ENCODE assay signal across 9 cellular contexts in genomic region chr3:185822221-185822956, GRCh38. TPM values are rescaled to one million over a fixed set of nuclear protein-coding genes. Genes with fewer than 3 reads are reported as not detected.
DNase-seq lines count a peak whose midpoint lies in the region; ATAC-seq and TF ChIP-seq lines count a peak whose summit lies in the region.
"Had no signal": no experiment of that assay in that cellular context is flagged by ENCODE, and none has a peak within 500 bp of the region (broad histone marks: within the 10 kb centered on the region; RNA-seq: fewer than 3 reads in every experiment).

No MANE protein-coding gene starts in this region.

- H3K27me3 ChIP-seq in Caco-2 (replicated peaks; ENCODE audit: control insufficient read depth, insufficient read depth, low read length), result no peaks in the 10 kb centered on the region
- H3K27me3 ChIP-seq in ectodermal cell (ENCODE audit: control insufficient read depth, insufficient read depth, low read length, poor library complexity, severe bottlenecking), result no peaks in the 10 kb centered on the region
- H3K27me3 ChIP-seq: ovary had no signal

- no peak for TF ChIP-seq CTCF in Caco-2 (IDR thresholded peaks at IDR 0.05; ENCODE audit: insufficient read depth in 1 of 2, low read depth in 1 of 2, low read length in 1 of 2, severe bottlenecking in 1 of 2, unreplicated experiment in 1 of 2)
- TF ChIP-seq CTCF in omental fat pad (IDR thresholded peaks at IDR 0.05), result no peak

- H3K4me3 Mint-ChIP-seq in Caco-2 (ENCODE audit: unreplicated experiment), result peak overlapping the region; percentile 85
- H3K4me3 Mint-ChIP-seq in naive thymus-derived CD8-positive, alpha-beta T cell, result peak overlapping the region in 6 of 10 donors; percentile 29 to 91 (median 74)

- H3K27me3 Mint-ChIP-seq in Caco-2 (ENCODE audit: insufficient read depth, unreplicated experiment), result no peaks in the 10 kb centered on the region
- H3K27me3 Mint-ChIP-seq in naive thymus-derived CD8-positive, alpha-beta T cell, result peaks cover 28 to 72% (median 50%) of the 10 kb centered on the region in 5 donors

- peaks cover 32% of the 10 kb centered on the region for H3K4me1 ChIP-seq in Caco-2
- peaks cover 20% of the 10 kb centered on the region for H3K4me1 ChIP-seq in ectodermal cell (ENCODE audit: control insufficient read depth, insufficient read depth, low read length)

- TSS peak; percentile 23 for BruUV-seq in Caco-2 (replicated peaks; lab: Mats Ljungman, UMichigan)

- H3K36me3 Mint-ChIP-seq in Caco-2 (ENCODE audit: insufficient read depth, unreplicated experiment), result peaks cover 37% of the 10 kb centered on the region
- H3K36me3 Mint-ChIP-seq in naive thymus-derived CD8-positive, alpha-beta T cell, result peaks cover 1 to 7% (median 4%) of the 10 kb centered on the region in 3 donors

- no peak overlapping the region for H3K27ac ChIP-seq in ectodermal cell (ENCODE audit: insufficient read depth, low read depth, low read length, poor library complexity, severe bottlenecking)

- CTCF ChIA-PET in Caco-2 (lab: Charles Lee), result interaction anchor here (0.7 to 1.4 kb wide), 2 partner anchors 54 to 96 kb away, joined by 4 read pairs; no protein-coding TSS in a partner anchor

- no peak for ATAC-seq in naive thymus-derived CD8-positive, alpha-beta T cell
- ATAC-seq in GM18907 (IDR thresholded peaks at IDR 0.05; ENCODE audit: unreplicated experiment) (no peak), omental fat pad (ENCODE audit: low FRiP score) (no peak)

- H3K4me3 ChIP-seq in Caco-2 (ENCODE audit: low read depth, low read length) (peak overlapping the region; percentile 94), ectodermal cell (ENCODE audit: insufficient read depth, low read depth, low read length) (peak overlapping the region; percentile 88)

- no peak overlapping the region for H3K27ac Mint-ChIP-seq in Caco-2 (ENCODE audit: unreplicated experiment)
- H3K27ac Mint-ChIP-seq in naive thymus-derived CD8-positive, alpha-beta T cell, result no peak overlapping the region

- no peaks in the 10 kb centered on the region for H3K9me3 ChIP-seq in Caco-2
- H3K9me3 ChIP-seq in ectodermal cell (ENCODE audit: control insufficient read depth, low read length), result no peaks in the 10 kb centered on the region
- H3K9me3 ChIP-seq: ovary had no signal

- 13 to 18% methylated on average over 3 to 7 of the region's 9 CpGs for WGBS in ectodermal cell, 2 experiments

- DNase-seq in Caco-2 (no peak), MV-4-11 (lab: John Stamatoyannopoulos, UW) (peak; percentile 26), NCI-H1694 treated with DMSO at 0.1 percent for 48 hours (lab: John Stamatoyannopoulos, UW) (no peak), iPS-NIHi11 (ENCODE audit: low spot score) (no peak), omental fat pad (ENCODE audit: low spot score) (no peak)
- no peak for DNase-seq in naive thymus-derived CD8-positive, alpha-beta T cell

- POLR2A ChIA-PET in Caco-2 (lab: Charles Lee), result interaction anchor here (0.5 to 0.9 kb wide), 5 partner anchors 26 to 237 kb away, joined by 3 to 5 read pairs (median 3); partner anchors contain the start of gene TRA2B
- POLR2A ChIA-PET in naive thymus-derived CD8-positive, alpha-beta T cell (lab: Charles Lee), result no interaction called here

- H3K9me3 Mint-ChIP-seq in Caco-2 (ENCODE audit: unreplicated experiment), result no peaks in the 10 kb centered on the region
- peaks cover 0 to 3% (median 0%) of the 10 kb centered on the region in 9 donors for H3K9me3 Mint-ChIP-seq in naive thymus-derived CD8-positive, alpha-beta T cell

- intact Hi-C loops in Caco-2 (cut with micrococcal nuclease; ENCODE audit: unreplicated experiment), result loop anchor here (1.0 to 10.0 kb wide), 3 partner anchors 35 to 112 kb away; partner anchors contain the start of gene TRA2B

- H3K36me3 ChIP-seq in Caco-2 (ENCODE audit: control insufficient read depth, insufficient read depth, low read length), result no peaks in the 10 kb centered on the region
- H3K36me3 ChIP-seq in ectodermal cell (ENCODE audit: control insufficient read depth, insufficient read depth, low read length), result peaks cover 3% of the 10 kb centered on the region
- H3K36me3 ChIP-seq: ovary had no signal

- H3K4me1 Mint-ChIP-seq in Caco-2 (ENCODE audit: low read depth, unreplicated experiment), result peaks cover 21% of the 10 kb centered on the region
- peaks cover 10 to 16% (median 13%) of the 10 kb centered on the region in 4 donors for H3K4me1 Mint-ChIP-seq in naive thymus-derived CD8-positive, alpha-beta T cell

RNA-seq across cellular contexts. Expression of gene IGF2BP2, which starts 2.5 kb away (rescaled TPM):
- 75.9 and 80.8 TPM in 2 replicates for total RNA-seq in Caco-2 (2022)
- polyA plus RNA-seq in ectodermal cell (2013, experiment 1 of 4), result 186 TPM
- 200 TPM for polyA plus RNA-seq in ectodermal cell (2013, experiment 2 of 4)
- 157 TPM for polyA plus RNA-seq in ectodermal cell (2013, experiment 3 of 4)
- polyA plus RNA-seq in ectodermal cell (2013, experiment 4 of 4), result 173 TPM
- total RNA-seq in naive thymus-derived CD8-positive, alpha-beta T cell, result under 1 TPM in 1 of 2 experiments, not detected in 1; 0.49 TPM
- not detected for polyA plus RNA-seq in naive thymus-derived CD8-positive, alpha-beta T cell
- 10 to 100 TPM in 3 of 4 donors, 1 to 10 TPM in 1; 7.3 to 48.9 (median 18.7) TPM for total RNA-seq in omental fat pad

Comparison
In these comparisons a context has a peak if more than half of its experiments do, and no peak if none do; other contexts are left out.
1. RNA of gene IGF2BP2, which starts 2.5 kb away (total RNA-seq): 75.9 to 80.8 TPM in Caco-2 and 7.3 to 48.9 TPM in omental fat pad; 0.49 TPM in naive thymus-derived CD8-positive, alpha-beta T cell; every median in the first group is over 4 times any median in the second.